Comparison of ENCODE assay signal across 8 cellular contexts in the genomic region with DNA sequence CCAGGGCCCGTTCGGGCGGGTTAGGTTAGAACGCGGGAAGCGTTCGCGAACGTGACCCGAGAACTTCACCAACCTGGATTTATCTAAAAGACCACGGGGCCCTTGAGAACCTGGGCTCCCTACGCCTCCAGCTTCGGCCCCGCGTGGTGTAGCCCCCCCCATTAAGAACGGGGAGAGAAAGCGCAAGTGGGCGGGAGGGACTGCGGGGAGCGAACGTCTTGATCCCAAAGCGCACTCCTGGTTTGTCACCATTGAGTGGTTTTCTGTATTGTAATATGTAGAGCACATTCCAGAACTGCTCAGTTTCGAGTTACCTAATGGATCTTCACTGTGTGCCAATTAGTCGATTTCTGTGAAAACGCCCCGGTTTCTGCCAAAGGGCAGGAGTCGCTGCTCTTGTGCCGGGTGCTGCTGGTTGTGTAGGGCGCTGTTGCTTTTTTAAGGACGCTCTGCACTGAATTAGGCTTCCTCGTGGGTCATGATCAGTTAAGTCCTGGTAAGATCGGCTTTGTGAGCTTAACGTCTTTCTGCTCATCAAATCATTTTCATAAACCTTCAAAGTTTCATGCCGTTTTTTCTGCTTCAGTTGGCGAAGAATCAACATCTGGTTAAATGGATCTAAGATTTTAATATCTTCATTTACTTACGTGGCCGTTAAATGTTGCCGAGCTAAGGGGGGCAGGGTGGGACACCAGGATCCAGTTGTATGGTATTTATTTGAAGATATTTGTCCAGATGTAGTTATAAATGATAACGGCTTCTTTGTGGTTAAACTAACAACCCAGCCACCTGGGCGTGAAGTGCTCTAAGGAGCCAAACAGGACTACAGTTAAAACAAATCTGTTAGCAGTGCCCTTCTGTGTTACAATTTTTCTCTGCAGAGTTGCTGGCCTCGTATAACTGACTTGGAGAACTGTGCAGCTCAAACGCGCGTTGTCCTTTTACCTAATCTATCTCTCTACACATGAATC. TPM values are rescaled to one million over a fixed set of nuclear protein-coding genes. Genes with fewer than 3 reads are reported as not detected.
DNase-seq lines count a peak whose midpoint lies in the region; TF ChIP-seq lines count a peak whose summit lies in the region.

No MANE protein-coding gene starts in this region.

- H3F3A ChIP-seq in Loucy (ENCODE audit: low read depth) = peaks cover 16% of the 10 kb centered on the region

- DNase-seq in GM04503 (ENCODE audit: low read depth) (peak; percentile 29), H7 (no peak), T follicular helper cell (ENCODE audit: low read depth) (peak; percentile 27), astrocyte of the spinal cord (ENCODE audit: low read depth, low spot score) (peak; percentile 63), iPS-NIHi11 (ENCODE audit: low spot score) (peak; percentile 43), cerebellar nuclear complex (lab: John Stamatoyannopoulos, UW) (no peak)
- peak; percentile 20 to 27 for DNase-seq in stimulated activated CD4-positive, alpha-beta T cell treated with anti-CD3 and anti-CD28 coated beads, Interleukin-15, amount 100 ng/mL, for 1 hour (ENCODE audit: low read depth in 1 of 2, low spot score in 1 of 2)

- in situ Hi-C loops in astrocyte of the spinal cord (cut with HindIII; ENCODE audit: low sequenced_read_pairs) = no loop called here

- peak overlapping the region; percentile 71 for H3K4me3 ChIP-seq in H7 (ENCODE audit: insufficient read depth, low read depth, low read length)
- H3K4me3 ChIP-seq in Loucy (ENCODE audit: low read length, poor library complexity, severe bottlenecking) = peak overlapping the region; percentile 82
- peak overlapping the region; percentile 57 for H3K4me3 ChIP-seq in astrocyte of the spinal cord (ENCODE audit: low read depth, low read length)

- H4K20me1 ChIP-seq in Loucy (ENCODE audit: insufficient read depth, low read length, poor library complexity, severe bottlenecking) = no peaks in the 10 kb centered on the region

- H3K9me2 ChIP-seq in Loucy (replicated peaks; ENCODE audit: low read depth, low read length) = no peaks in the 10 kb centered on the region

- peaks cover 84% of the 10 kb centered on the region for H3K4me1 ChIP-seq in Loucy (ENCODE audit: insufficient read depth, low read length, poor library complexity, severe bottlenecking)

- no peaks in the 10 kb centered on the region for H3K36me3 ChIP-seq in H7 (replicated peaks; ENCODE audit: control insufficient read depth, insufficient read depth, low read length)
- no peaks in the 10 kb centered on the region for H3K36me3 ChIP-seq in Loucy (ENCODE audit: insufficient read depth, low read length)

- H3K27me3 ChIP-seq in H7 (ENCODE audit: control insufficient read depth, insufficient read depth, low read length) (no peaks in the 10 kb centered on the region), Loucy (ENCODE audit: insufficient read depth, low read length, poor library complexity, severe bottlenecking) (peaks cover 4% of the 10 kb centered on the region)

- TF ChIP-seq CTCF in Loucy (conservative IDR thresholded peaks at IDR 0.05; ENCODE audit: low read length) = no peak
- peak; percentile 10 for TF ChIP-seq CTCF in astrocyte of the spinal cord (IDR thresholded peaks at IDR 0.05; ENCODE audit: low read depth, low read length)

- peak overlapping the region; percentile 100 for H3K9ac ChIP-seq in Loucy (ENCODE audit: low read depth, low read length, poor library complexity, severe bottlenecking)

- H3K79me2 ChIP-seq in Loucy (ENCODE audit: insufficient read depth, low read length) = peaks cover 57% of the 10 kb centered on the region

- peak overlapping the region; percentile 9; the same call in 1 of the 2 replicates for H2AFZ ChIP-seq in Loucy (ENCODE audit: low read length)

- peak overlapping the region; percentile 93 for H3K4me2 ChIP-seq in Loucy (ENCODE audit: low read depth, low read length, poor library complexity, severe bottlenecking)

- no peaks in the 10 kb centered on the region for H3K9me3 ChIP-seq in Loucy (ENCODE audit: insufficient read depth, low read depth, low read length)

RNA-seq across cellular contexts. Expression of gene MND1, which starts 0.8 kb away (rescaled TPM):
- total RNA-seq in H7 (2014; rRNA removed; shearing (Covaris generic)) = 17.6 and 32.1 TPM in 2 replicates

Comparison
In these comparisons a context has a peak if more than half of its experiments do, and no peak if none do; other contexts are left out.
1. DNase-seq: peak in GM04503 (single experiment), T follicular helper cell (single experiment), astrocyte of the spinal cord (single experiment), iPS-NIHi11 (single experiment) and stimulated activated CD4-positive, alpha-beta T cell treated with anti-CD3 and anti-CD28 coated beads, Interleukin-15, amount 100 ng/mL, for 1 hour (2 of 2); none in H7 (single experiment) and cerebellar nuclear complex (0 of 2).
2. Peak in every context shown above with its lines, with median percentiles within 50 percentile points of each other: H3K4me3 ChIP-seq.